In the genomic region with DNA sequence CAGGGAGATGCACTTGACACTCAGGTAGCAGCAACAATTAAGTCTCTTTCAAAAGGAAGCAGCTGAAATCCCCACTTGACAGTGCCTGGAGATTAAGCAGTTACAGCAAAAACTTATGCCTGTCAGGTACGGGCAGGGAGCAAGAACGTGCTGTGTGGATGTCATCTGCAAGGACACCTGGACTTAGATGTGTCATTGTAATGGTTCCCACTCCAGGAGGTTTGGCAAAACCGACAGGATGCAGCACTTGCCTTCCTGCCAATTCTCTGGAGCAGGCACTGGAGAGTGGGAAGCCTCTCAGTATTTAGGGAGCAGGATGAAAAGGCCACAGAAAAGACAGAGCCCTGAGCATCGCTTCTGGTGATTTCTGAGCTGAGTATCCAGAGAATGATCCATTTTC, we compare ENCODE assay signal across 23 cellular contexts.
"Had no signal": no experiment of that assay in that cellular context is flagged by ENCODE, and none has a peak within 500 bp of the region (broad histone marks: within the 10 kb centered on the region; RNA-seq: fewer than 3 reads in every experiment).

No MANE protein-coding gene starts in this region.

- H2AFZ ChIP-seq: parathyroid adenoma had no signal

- H3K27me3 ChIP-seq: body of pancreas, cardiac muscle cell, thyroid gland had no signal

- H3K9me3 ChIP-seq: thyroid gland had no signal

- H3K9me3 Mint-ChIP-seq: activated CD4-positive, alpha-beta T cell treated with anti-CD3 and anti-CD28 coated beads, Interleukin-2, amount 10 ng/mL, durations not matched to agents 24 days and 14 days; activated CD8-positive, alpha-beta T cell treated with anti-CD3 and anti-CD28 coated beads for 36 hours; activated naive CD8-positive, alpha-beta T cell treated with anti-CD3 and anti-CD28 coated beads, Interleukin-2, amount 50 U/mL, for 24 hours had no signal

- ATAC-seq: activated CD4-positive, CD25-positive, alpha-beta regulatory T cell treated with anti-CD3 and anti-CD28 coated beads, Interleukin-2, amount 50 U/mL, for 24 hours; activated CD8-positive, alpha-beta memory T cell treated with anti-CD3 and anti-CD28 coated beads, Interleukin-2, amount 10 ng/mL, durations not matched to agents 7 days and 5 days; activated CD8-positive, alpha-beta T cell treated with anti-CD3 and anti-CD28 coated beads for 36 hours; activated naive CD8-positive, alpha-beta T cell treated with anti-CD3 and anti-CD28 coated beads, Interleukin-2, amount 50 U/mL, for 24 hours; body of pancreas; esophagus mucosa; left ventricle myocardium superior; natural killer cell; right cardiac atrium had no signal

- H3K36me3 ChIP-seq: cardiac muscle cell, thyroid gland had no signal

- H3K4me3 Mint-ChIP-seq: activated CD4-positive, alpha-beta T cell treated with anti-CD3 and anti-CD28 coated beads, Interleukin-2, amount 10 ng/mL, durations not matched to agents 24 days and 14 days; activated CD8-positive, alpha-beta memory T cell treated with anti-CD3 and anti-CD28 coated beads, Interleukin-2, amount 10 ng/mL, durations not matched to agents 7 days and 5 days; activated CD8-positive, alpha-beta T cell treated with anti-CD3 and anti-CD28 coated beads for 36 hours; activated naive CD8-positive, alpha-beta T cell treated with anti-CD3 and anti-CD28 coated beads, Interleukin-2, amount 50 U/mL, for 24 hours; mesothelial cell of epicardium; natural killer cell had no signal

- H3K4me3 ChIP-seq: body of pancreas, cardiac muscle cell, thyroid gland had no signal

- H3K4me1 ChIP-seq: body of pancreas, parathyroid adenoma, thyroid gland had no signal

- H3K36me3 Mint-ChIP-seq: activated CD8-positive, alpha-beta memory T cell treated with anti-CD3 and anti-CD28 coated beads, Interleukin-2, amount 10 ng/mL, durations not matched to agents 7 days and 5 days had no signal

- H3K27ac Mint-ChIP-seq: activated CD4-positive, alpha-beta T cell treated with anti-CD3 and anti-CD28 coated beads, Interleukin-2, amount 10 ng/mL, durations not matched to agents 24 days and 14 days; activated CD8-positive, alpha-beta memory T cell treated with anti-CD3 and anti-CD28 coated beads, Interleukin-2, amount 10 ng/mL, durations not matched to agents 7 days and 5 days; activated CD8-positive, alpha-beta T cell treated with anti-CD3 and anti-CD28 coated beads for 36 hours; activated naive CD8-positive, alpha-beta T cell treated with anti-CD3 and anti-CD28 coated beads, Interleukin-2, amount 50 U/mL, for 24 hours; mesothelial cell of epicardium; natural killer cell had no signal

- H3K4me1 Mint-ChIP-seq: activated CD4-positive, alpha-beta T cell treated with anti-CD3 and anti-CD28 coated beads, Interleukin-2, amount 10 ng/mL, durations not matched to agents 24 days and 14 days; activated CD8-positive, alpha-beta memory T cell treated with anti-CD3 and anti-CD28 coated beads, Interleukin-2, amount 10 ng/mL, durations not matched to agents 7 days and 5 days; activated naive CD8-positive, alpha-beta T cell treated with anti-CD3 and anti-CD28 coated beads, Interleukin-2, amount 50 U/mL, for 24 hours; mesothelial cell of epicardium; natural killer cell had no signal

- H3K79me2 ChIP-seq: parathyroid adenoma had no signal

- H3K27me3 Mint-ChIP-seq: activated CD4-positive, alpha-beta T cell treated with anti-CD3 and anti-CD28 coated beads, Interleukin-2, amount 10 ng/mL, durations not matched to agents 24 days and 14 days; activated CD8-positive, alpha-beta memory T cell treated with anti-CD3 and anti-CD28 coated beads, Interleukin-2, amount 10 ng/mL, durations not matched to agents 7 days and 5 days; activated CD8-positive, alpha-beta T cell treated with anti-CD3 and anti-CD28 coated beads for 36 hours had no signal

- DNase-seq: activated CD4-positive, alpha-beta T cell treated with anti-CD3 and anti-CD28 coated beads, Interleukin-2, amount 10 ng/mL, durations not matched to agents 24 days and 14 days; activated CD8-positive, alpha-beta memory T cell treated with anti-CD3 and anti-CD28 coated beads, Interleukin-2, amount 10 ng/mL, durations not matched to agents 7 days and 5 days; activated CD8-positive, alpha-beta T cell treated with anti-CD3 and anti-CD28 coated beads for 36 hours; activated effector memory CD4-positive, alpha-beta T cell treated with anti-CD3 and anti-CD28 coated beads, Interleukin-2, amount 50 U/mL, for 16 hours; activated naive CD4-positive, alpha-beta T cell treated with anti-CD3 and anti-CD28 coated beads, Interleukin-2, amount 50 U/mL, for 16 hours; activated naive CD8-positive, alpha-beta T cell treated with anti-CD3 and anti-CD28 coated beads, Interleukin-2, amount 50 U/mL, for 24 hours; activated T-cell treated with anti-CD3 and anti-CD28 coated beads for 4 hours; body of pancreas; dermis blood vessel endothelial cell; effector memory CD4-positive, alpha-beta T cell; hypothalamus; left ventricle myocardium superior; mammary epithelial cell; natural killer cell; right cardiac atrium; stimulated activated CD4-positive, alpha-beta T cell treated with anti-CD3 and anti-CD28 coated beads, Interleukin-4, amount 100 ng/mL, for 24 hours; stimulated activated naive CD4-positive, alpha-beta T cell treated with Interleukin-2 at 50 U/mL for 16 hours; thyroid gland had no signal

- H3K27ac ChIP-seq: body of pancreas, cardiac muscle cell, parathyroid adenoma, thyroid gland had no signal

- H3K9ac ChIP-seq: parathyroid adenoma had no signal
